In the genomic region with DNA sequence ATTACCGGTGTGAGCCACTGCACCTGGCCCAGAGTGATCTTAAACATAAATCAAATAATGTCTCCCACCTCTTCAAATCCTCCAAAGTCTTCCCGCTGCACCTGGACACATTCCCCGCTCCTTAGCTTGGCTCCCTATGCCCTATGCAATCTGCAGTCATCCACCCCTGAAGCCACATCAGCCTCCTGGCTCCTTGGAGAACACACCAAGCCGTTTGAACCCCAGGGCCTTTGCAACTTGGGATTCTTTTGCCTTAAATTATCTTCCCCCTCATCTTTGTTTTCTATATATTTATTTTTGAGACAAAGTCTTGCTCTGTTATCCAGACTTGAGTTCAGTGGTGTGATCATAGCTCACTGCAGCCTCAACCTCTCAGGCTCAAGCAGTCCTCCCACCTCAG, we compare ENCODE assay signal across 35 cellular contexts. TPM values are rescaled to one million over a fixed set of nuclear protein-coding genes. Genes with fewer than 3 reads are reported as not detected.
"Had no signal": no experiment of that assay in that cellular context is flagged by ENCODE, and none has a peak within 500 bp of the region (broad histone marks: within the 10 kb centered on the region; RNA-seq: fewer than 3 reads in every experiment).

No MANE protein-coding gene starts in this region.

- H3K27ac Mint-ChIP-seq: naive thymus-derived CD8-positive, alpha-beta T cell; nephron progenitor cell; progenitor cell of endocrine pancreas; stimulated activated naive B cell treated with anti-CD40 and anti-IgM and Interleukin-4, amounts not matched to agents 10 μg/mL and 1 μg/mL and 100 μg/mL, for 72 hours; stimulated activated naive CD8-positive, alpha-beta T cell treated with anti-CD3 and anti-CD28 coated beads, Interleukin-15, Interleukin-2, amounts not matched to agents 100 ng/mL and 50 ng/mL, for 24 hours had no signal

- H3K9me3 ChIP-seq: neutrophil, ovary, psoas muscle, spleen, stomach, thoracic aorta, thyroid gland, tibial nerve, upper lobe of left lung, vagina had no signal

- H2AFZ ChIP-seq: parathyroid adenoma had no signal

- H3K4me2 ChIP-seq: smooth muscle cell had no signal

- DNase-seq: naive B cell; naive thymus-derived CD8-positive, alpha-beta T cell; nephron progenitor cell; nucleus accumbens; ovary; posterior cingulate gyrus; psoas muscle; spleen; stimulated activated CD4-positive, alpha-beta T cell treated with anti-CD3 and anti-CD28 coated beads, Interleukin-12 subunit alpha, Interleukin-12 subunit beta, amount 100 ng/mL, for 4 hours; stimulated activated CD4-positive, alpha-beta T cell treated with anti-CD3 and anti-CD28 coated beads, Interleukin-1b, Interleukin-23, amount 100 ng/mL, for 48 hours; stimulated activated CD4-positive, alpha-beta T cell treated with anti-CD3 and anti-CD28 coated beads, Interleukin-4, amount 100 ng/mL, for 1 hour; stimulated activated CD4-positive, alpha-beta T cell treated with anti-CD3 and anti-CD28 coated beads, Interleukin-4, amount 100 ng/mL, for 4 hours; stimulated activated CD8-positive, alpha-beta memory T cell treated with anti-CD3 and anti-CD28 coated beads, Interleukin-4, amount 100 ng/mL, for 48 hours; stimulated activated naive B cell treated with anti-CD40 and anti-IgM and Interleukin-4, amounts not matched to agents 10 μg/mL and 1 μg/mL and 100 μg/mL, for 72 hours; stimulated activated naive CD4-positive, alpha-beta T cell treated with Interleukin-2 at 50 U/mL for 16 hours; stomach; thyroid gland; trophoblast cell; upper lobe of left lung had no signal

- H3K27me3 ChIP-seq: ovary had no signal

- ATAC-seq: naive thymus-derived CD8-positive, alpha-beta T cell; psoas muscle; right cardiac atrium; sciatic nerve; stimulated activated naive B cell treated with anti-CD40 and anti-IgM and Interleukin-4, amounts not matched to agents 10 μg/mL and 1 μg/mL and 100 μg/mL, for 72 hours had no signal

- H3K4me3 ChIP-seq: ovary, psoas muscle, skin epidermis, smooth muscle cell, spleen, stomach, thoracic aorta, thyroid gland, tibial nerve, upper lobe of left lung, vagina had no signal

- H3K4me3 Mint-ChIP-seq: naive B cell; naive thymus-derived CD8-positive, alpha-beta T cell; nephron progenitor cell; stimulated activated naive B cell treated with anti-CD40 and anti-IgM and Interleukin-4, amounts not matched to agents 10 μg/mL and 1 μg/mL and 100 μg/mL, for 72 hours; stimulated activated naive CD8-positive, alpha-beta T cell treated with anti-CD3 and anti-CD28 coated beads, Interleukin-15, Interleukin-2, amounts not matched to agents 100 ng/mL and 50 ng/mL, for 24 hours had no signal

- H3K79me2 ChIP-seq: parathyroid adenoma had no signal

- H3K27ac ChIP-seq: neutrophil, ovary, parathyroid adenoma, psoas muscle, skin epidermis, spleen, stomach, thoracic aorta, thyroid gland, tibial nerve, upper lobe of left lung, vagina had no signal

- H3K36me3 ChIP-seq: neutrophil, ovary, spleen, stomach, thoracic aorta, thyroid gland, tibial nerve, upper lobe of left lung, vagina had no signal

RNA-seq across cellular contexts. Expression of gene DNAAF3, which starts 2.7 kb away (rescaled TPM):
- total RNA-seq: naive thymus-derived CD8-positive, alpha-beta T cell; psoas muscle; thoracic aorta had no signal

RNA-seq across cellular contexts. Expression of gene SYT5, which starts 11.0 kb away (rescaled TPM):
- total RNA-seq: naive thymus-derived CD8-positive, alpha-beta T cell; psoas muscle; renal cortical epithelial cell; sciatic nerve; smooth muscle cell; subcutaneous adipose tissue; thoracic aorta; thyroid gland; tibial nerve; ureter; vagina had no signal

RNA-seq across cellular contexts. Expression of gene TNNI3, which starts 11.6 kb away (rescaled TPM):
- total RNA-seq: naive thymus-derived CD8-positive, alpha-beta T cell; omental fat pad; sciatic nerve; smooth muscle cell; spleen; stomach; subcutaneous adipose tissue; thoracic aorta; thyroid gland; tibial nerve; ureter; vagina had no signal

RNA-seq across cellular contexts. Expression of gene TNNT1, which starts 20.1 kb away (rescaled TPM):
- total RNA-seq: naive thymus-derived CD8-positive, alpha-beta T cell; thoracic aorta; thyroid gland had no signal

RNA-seq across cellular contexts. Expression of gene PTPRH, which starts 40.2 kb away (rescaled TPM):
- total RNA-seq: naive thymus-derived CD8-positive, alpha-beta T cell; temporal lobe had no signal
